Comparison of ENCODE assay signal across 1 cellular context in genomic region chr16:30114411-30114810, GRCh38.
TF ChIP-seq lines count a peak whose summit lies in the region.

No MANE protein-coding gene starts in this region.

TF ChIP-seq in K562, 482 proteins besides CTCF, POLR2A, EP300 and RAD21:
- TF ChIP-seq ILF3 (IDR thresholded peaks at IDR 0.05; ENCODE audit: borderline replicate concordance) (no peak), SP1 (CRISPR knock-in tag; IDR thresholded peaks at IDR 0.05) (no peak), ZNF217 (CRISPR knock-in tag; IDR thresholded peaks at IDR 0.05) (no peak), NFRKB (IDR thresholded peaks at IDR 0.05; ENCODE audit: low read depth) (no peak), HDAC1 (IDR thresholded peaks at IDR 0.05) (no peak), KDM1A (IDR thresholded peaks at IDR 0.05) (no peak), ZNF780A (CRISPR knock-in tag; IDR thresholded peaks at IDR 0.05) (no peak), ZNF436 (CRISPR knock-in tag; IDR thresholded peaks at IDR 0.05) (no peak), ZFPM2 (CRISPR knock-in tag; IDR thresholded peaks at IDR 0.05) (no peak), CBX2 (IDR thresholded peaks at IDR 0.05; ENCODE audit: insufficient read depth, low read length, poor library complexity, severe bottlenecking) (no peak)
- TF ChIP-seq, protein P1, sequence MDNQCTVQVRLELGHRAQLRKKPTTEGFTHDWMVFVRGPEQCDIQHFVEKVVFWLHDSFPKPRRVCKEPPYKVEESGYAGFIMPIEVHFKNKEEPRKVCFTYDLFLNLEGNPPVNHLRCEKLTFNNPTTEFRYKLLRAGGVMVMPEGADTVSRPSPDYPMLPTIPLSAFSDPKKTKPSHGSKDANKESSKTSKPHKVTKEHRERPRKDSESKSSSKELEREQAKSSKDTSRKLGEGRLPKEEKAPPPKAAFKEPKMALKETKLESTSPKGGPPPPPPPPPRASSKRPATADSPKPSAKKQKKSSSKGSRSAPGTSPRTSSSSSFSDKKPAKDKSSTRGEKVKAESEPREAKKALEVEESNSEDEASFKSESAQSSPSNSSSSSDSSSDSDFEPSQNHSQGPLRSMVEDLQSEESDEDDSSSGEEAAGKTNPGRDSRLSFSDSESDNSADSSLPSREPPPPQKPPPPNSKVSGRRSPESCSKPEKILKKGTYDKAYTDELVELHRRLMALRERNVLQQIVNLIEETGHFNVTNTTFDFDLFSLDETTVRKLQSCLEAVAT (IDR thresholded peaks at IDR 0.05) = no peak
- TF ChIP-seq, protein P2, sequence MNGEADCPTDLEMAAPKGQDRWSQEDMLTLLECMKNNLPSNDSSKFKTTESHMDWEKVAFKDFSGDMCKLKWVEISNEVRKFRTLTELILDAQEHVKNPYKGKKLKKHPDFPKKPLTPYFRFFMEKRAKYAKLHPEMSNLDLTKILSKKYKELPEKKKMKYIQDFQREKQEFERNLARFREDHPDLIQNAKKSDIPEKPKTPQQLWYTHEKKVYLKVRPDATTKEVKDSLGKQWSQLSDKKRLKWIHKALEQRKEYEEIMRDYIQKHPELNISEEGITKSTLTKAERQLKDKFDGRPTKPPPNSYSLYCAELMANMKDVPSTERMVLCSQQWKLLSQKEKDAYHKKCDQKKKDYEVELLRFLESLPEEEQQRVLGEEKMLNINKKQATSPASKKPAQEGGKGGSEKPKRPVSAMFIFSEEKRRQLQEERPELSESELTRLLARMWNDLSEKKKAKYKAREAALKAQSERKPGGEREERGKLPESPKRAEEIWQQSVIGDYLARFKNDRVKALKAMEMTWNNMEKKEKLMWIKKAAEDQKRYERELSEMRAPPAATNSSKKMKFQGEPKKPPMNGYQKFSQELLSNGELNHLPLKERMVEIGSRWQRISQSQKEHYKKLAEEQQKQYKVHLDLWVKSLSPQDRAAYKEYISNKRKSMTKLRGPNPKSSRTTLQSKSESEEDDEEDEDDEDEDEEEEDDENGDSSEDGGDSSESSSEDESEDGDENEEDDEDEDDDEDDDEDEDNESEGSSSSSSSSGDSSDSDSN (IDR thresholded peaks at IDR 0.05; ENCODE audit: borderline replicate concordance in 1 of 2, low read depth in 2 of 2, low read length in 2 of 2) = no peak
- TF ChIP-seq, protein P3, sequence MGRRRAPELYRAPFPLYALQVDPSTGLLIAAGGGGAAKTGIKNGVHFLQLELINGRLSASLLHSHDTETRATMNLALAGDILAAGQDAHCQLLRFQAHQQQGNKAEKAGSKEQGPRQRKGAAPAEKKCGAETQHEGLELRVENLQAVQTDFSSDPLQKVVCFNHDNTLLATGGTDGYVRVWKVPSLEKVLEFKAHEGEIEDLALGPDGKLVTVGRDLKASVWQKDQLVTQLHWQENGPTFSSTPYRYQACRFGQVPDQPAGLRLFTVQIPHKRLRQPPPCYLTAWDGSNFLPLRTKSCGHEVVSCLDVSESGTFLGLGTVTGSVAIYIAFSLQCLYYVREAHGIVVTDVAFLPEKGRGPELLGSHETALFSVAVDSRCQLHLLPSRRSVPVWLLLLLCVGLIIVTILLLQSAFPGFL (CRISPR knock-in tag; IDR thresholded peaks at IDR 0.05) = no peak
- TF ChIP-seq, protein P4, sequence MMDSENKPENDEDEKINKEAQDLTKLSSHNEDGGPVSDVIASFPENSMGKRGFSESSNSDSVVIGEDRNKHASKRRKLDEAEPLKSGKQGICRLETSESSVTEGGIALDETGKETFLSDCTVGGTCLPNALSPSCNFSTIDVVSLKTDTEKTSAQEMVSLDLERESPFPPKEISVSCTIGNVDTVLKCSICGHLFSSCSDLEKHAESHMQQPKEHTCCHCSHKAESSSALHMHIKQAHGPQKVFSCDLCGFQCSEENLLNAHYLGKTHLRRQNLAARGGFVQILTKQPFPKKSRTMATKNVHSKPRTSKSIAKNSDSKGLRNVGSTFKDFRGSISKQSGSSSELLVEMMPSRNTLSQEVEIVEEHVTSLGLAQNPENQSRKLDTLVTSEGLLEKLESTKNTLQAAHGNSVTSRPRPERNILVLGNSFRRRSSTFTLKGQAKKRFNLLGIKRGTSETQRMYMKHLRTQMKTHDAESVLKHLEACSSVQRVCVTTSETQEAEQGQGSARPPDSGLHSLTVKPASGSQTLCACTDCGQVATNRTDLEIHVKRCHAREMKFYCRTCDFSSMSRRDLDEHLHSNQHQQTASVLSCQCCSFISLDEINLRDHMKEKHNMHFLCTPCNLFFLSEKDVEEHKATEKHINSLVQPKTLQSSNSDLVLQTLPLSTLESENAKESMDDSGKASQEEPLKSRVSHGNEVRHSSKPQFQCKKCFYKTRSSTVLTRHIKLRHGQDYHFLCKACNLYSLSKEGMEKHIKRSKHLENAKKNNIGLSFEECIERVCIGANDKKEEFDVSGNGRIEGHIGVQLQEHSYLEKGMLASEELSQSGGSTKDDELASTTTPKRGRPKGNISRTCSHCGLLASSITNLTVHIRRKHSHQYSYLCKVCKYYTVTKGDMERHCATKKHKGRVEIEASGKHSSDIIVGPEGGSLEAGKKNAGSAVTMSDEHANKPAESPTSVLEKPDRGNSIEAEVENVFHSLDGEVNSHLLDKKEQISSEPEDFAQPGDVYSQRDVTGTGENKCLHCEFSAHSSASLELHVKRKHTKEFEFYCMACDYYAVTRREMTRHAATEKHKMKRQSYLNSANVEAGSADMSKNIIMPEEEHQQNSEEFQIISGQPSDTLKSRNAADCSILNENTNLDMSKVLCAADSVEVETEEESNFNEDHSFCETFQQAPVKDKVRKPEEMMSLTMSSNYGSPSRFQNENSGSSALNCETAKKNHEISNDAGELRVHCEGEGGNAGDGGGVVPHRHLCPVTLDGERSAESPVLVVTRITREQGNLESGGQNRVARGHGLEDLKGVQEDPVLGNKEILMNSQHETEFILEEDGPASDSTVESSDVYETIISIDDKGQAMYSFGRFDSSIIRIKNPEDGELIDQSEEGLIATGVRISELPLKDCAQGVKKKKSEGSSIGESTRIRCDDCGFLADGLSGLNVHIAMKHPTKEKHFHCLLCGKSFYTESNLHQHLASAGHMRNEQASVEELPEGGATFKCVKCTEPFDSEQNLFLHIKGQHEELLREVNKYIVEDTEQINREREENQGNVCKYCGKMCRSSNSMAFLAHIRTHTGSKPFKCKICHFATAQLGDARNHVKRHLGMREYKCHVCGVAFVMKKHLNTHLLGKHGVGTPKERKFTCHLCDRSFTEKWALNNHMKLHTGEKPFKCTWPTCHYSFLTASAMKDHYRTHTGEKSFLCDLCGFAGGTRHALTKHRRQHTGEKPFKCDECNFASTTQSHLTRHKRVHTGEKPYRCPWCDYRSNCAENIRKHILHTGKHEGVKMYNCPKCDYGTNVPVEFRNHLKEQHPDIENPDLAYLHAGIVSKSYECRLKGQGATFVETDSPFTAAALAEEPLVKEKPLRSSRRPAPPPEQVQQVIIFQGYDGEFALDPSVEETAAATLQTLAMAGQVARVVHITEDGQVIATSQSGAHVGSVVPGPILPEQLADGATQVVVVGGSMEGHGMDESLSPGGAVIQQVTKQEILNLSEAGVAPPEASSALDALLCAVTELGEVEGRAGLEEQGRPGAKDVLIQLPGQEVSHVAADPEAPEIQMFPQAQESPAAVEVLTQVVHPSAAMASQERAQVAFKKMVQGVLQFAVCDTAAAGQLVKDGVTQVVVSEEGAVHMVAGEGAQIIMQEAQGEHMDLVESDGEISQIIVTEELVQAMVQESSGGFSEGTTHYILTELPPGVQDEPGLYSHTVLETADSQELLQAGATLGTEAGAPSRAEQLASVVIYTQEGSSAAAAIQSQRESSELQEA (IDR thresholded peaks at IDR 0.05; ENCODE audit: low read depth) = no peak
